Comparison of ENCODE assay signal across 8 cellular contexts in the genomic region with DNA sequence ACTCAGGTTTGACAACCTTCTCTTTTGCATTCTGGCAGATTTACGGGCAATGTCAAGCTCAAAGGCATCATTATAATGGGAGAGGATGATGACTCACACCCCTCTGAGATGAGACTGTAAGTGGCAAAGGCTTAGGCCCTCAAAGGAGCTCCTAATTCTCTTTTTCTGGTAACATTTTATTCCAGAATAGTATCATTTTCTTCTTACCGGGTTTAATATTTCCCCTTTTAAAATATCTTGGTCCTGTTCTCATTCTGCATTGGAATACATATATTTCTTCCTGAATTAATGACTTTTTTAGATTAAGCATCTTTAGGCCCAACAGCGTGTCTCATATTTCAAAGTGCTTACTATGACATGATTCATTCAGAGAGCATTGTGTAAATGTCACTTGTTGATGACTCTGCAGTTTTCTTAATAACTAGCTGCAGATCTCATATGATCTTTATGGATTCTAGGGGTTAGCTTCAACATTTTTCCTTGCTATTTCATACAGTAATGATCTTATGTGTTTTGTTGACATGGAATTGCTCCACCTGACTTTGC. TPM values are rescaled to one million over a fixed set of nuclear protein-coding genes. Genes with fewer than 3 reads are reported as not detected.
DNase-seq lines count a peak whose midpoint lies in the region; ATAC-seq, FAIRE-seq and TF ChIP-seq lines count a peak whose summit lies in the region.

No MANE protein-coding gene starts in this region.

- H3K36me3 Mint-ChIP-seq in Caco-2 (ENCODE audit: insufficient read depth, unreplicated experiment): peaks cover 9% of the 10 kb centered on the region
- H3K36me3 Mint-ChIP-seq in natural killer cell treated with Interleukin-12 subunit alpha and Interleukin-12 subunit beta and Interleukin-15 and Interleukin-18, amount 100 ng/mL, for 72 hours: peaks cover 4% of the 10 kb centered on the region

- FAIRE-seq in K562 (lab: Jason Lieb, UNC): no peak

- no peaks in the 10 kb centered on the region for H3K27me3 Mint-ChIP-seq in Caco-2 (ENCODE audit: insufficient read depth, unreplicated experiment)
- no peaks in the 10 kb centered on the region for H3K27me3 Mint-ChIP-seq in natural killer cell treated with Interleukin-12 subunit alpha and Interleukin-12 subunit beta and Interleukin-15 and Interleukin-18, amount 100 ng/mL, for 72 hours

- H4K20me1 ChIP-seq in Loucy (ENCODE audit: insufficient read depth, low read length, poor library complexity, severe bottlenecking) (peaks cover 24% of the 10 kb centered on the region), K562 (replicated peaks; ENCODE audit: control insufficient read depth, insufficient read depth, low read length) (0 out of 2 replicates have a peak, but pooled peaks cover 8% of the 10 kb centered on the region)

- peak overlapping the region; percentile 85 for H3K4me3 Mint-ChIP-seq in Caco-2 (ENCODE audit: unreplicated experiment)
- peak overlapping the region; percentile 88 for H3K4me3 Mint-ChIP-seq in natural killer cell treated with Interleukin-12 subunit alpha and Interleukin-12 subunit beta and Interleukin-15 and Interleukin-18, amount 100 ng/mL, for 72 hours

- no peaks in the 10 kb centered on the region for H3F3A ChIP-seq in Loucy (ENCODE audit: low read depth)

- no peak for TF ChIP-seq RAD21 in K562 (CRISPR knock-in tag; conservative IDR thresholded peaks at IDR 0.05 in 1 of 2, IDR thresholded peaks at IDR 0.05 in 1 of 2)

- in situ Hi-C loops in K562 (cut with MboI): no loop called here

- no peaks in the 10 kb centered on the region for H3K9me2 ChIP-seq in Loucy (replicated peaks; ENCODE audit: low read depth, low read length)

- peak overlapping the region; percentile 97 for H3K27ac ChIP-seq in K562 (ENCODE audit: extremely low read depth, low read depth, low read length)
- no peak overlapping the region for H3K27ac ChIP-seq in esophagus muscularis mucosa (replicated peaks in 1 of 4)

- H3K4me1 ChIP-seq in Caco-2 (peaks cover 5% of the 10 kb centered on the region; the same call in 1 of the 2 replicates), Loucy (ENCODE audit: insufficient read depth, low read length, poor library complexity, severe bottlenecking) (peaks cover 11% of the 10 kb centered on the region), K562 (replicated peaks in 1 of 2; ENCODE audit: control insufficient read depth in 2 of 2, insufficient read depth in 2 of 2, low read length in 2 of 2) (peaks cover 7 to 28% of the 10 kb centered on the region in 2 experiments; a peak in 3 of 5 replicates), esophagus muscularis mucosa (peaks cover 16 to 43% (median 30%) of the 10 kb centered on the region in 4 donors)

- no peak overlapping the region for H3K27ac Mint-ChIP-seq in Caco-2 (ENCODE audit: unreplicated experiment)
- H3K27ac Mint-ChIP-seq in natural killer cell treated with Interleukin-12 subunit alpha and Interleukin-12 subunit beta and Interleukin-15 and Interleukin-18, amount 100 ng/mL, for 72 hours: peak overlapping the region; percentile 74 to 80

- intact Hi-C loops in Caco-2 (cut with micrococcal nuclease; ENCODE audit: unreplicated experiment) (loop anchor here (5.0 kb wide), 1 partner anchor 87 kb away; the partner anchor contains the start of gene FUCA1), K562 (cut with micrococcal nuclease) (no loop called here), esophagus muscularis mucosa (cut with DNase I) (loop anchor here (5.0 kb wide), 1 partner anchor 87 kb away; the partner anchor contains the start of gene FUCA1)

- no peaks in the 10 kb centered on the region for H3K36me3 ChIP-seq in Caco-2 (ENCODE audit: control insufficient read depth, insufficient read depth, low read length)
- H3K36me3 ChIP-seq in Loucy (ENCODE audit: insufficient read depth, low read length): peaks cover 6% of the 10 kb centered on the region; the same call in 1 of the 2 replicates
- peaks cover 51% of the 10 kb centered on the region for H3K36me3 ChIP-seq in K562 (ENCODE audit: control insufficient read depth, insufficient read depth, low read length)
- H3K36me3 ChIP-seq in esophagus muscularis mucosa: peaks cover 4 to 53% (median 37%) of the 10 kb centered on the region in 4 donors

- H3K9me3 Mint-ChIP-seq in Caco-2 (ENCODE audit: unreplicated experiment): no peaks in the 10 kb centered on the region
- H3K9me3 Mint-ChIP-seq in natural killer cell treated with Interleukin-12 subunit alpha and Interleukin-12 subunit beta and Interleukin-15 and Interleukin-18, amount 100 ng/mL, for 72 hours: no peaks in the 10 kb centered on the region

- no peak overlapping the region for H2AFZ ChIP-seq in Loucy (ENCODE audit: low read length)
- H2AFZ ChIP-seq in K562 (ENCODE audit: low read depth, low read length): no peak overlapping the region

- H3K79me2 ChIP-seq in Loucy (ENCODE audit: insufficient read depth, low read length) (peaks cover 56% of the 10 kb centered on the region), K562 (ENCODE audit: control insufficient read depth, insufficient read depth, low read length) (peaks cover 85% of the 10 kb centered on the region)

- TF ChIP-seq EP300 in K562 (IDR thresholded peaks at IDR 0.05; ENCODE audit: low read length): peak; percentile 41; the same call in 1 of the 2 replicates
- no peak for TF ChIP-seq EP300 in esophagus muscularis mucosa (IDR thresholded peaks at IDR 0.05)

- CTCF ChIA-PET in Caco-2 (lab: Charles Lee): no interaction called here
- CTCF ChIA-PET in K562 (lab: Yijun Ruan, JAX; ENCODE audit: low intra/inter-chr PET ratio): no interaction called here

- peak overlapping the region; percentile 90 for H3K4me2 ChIP-seq in Loucy (ENCODE audit: low read depth, low read length, poor library complexity, severe bottlenecking)
- peak overlapping the region; percentile 100 for H3K4me2 ChIP-seq in K562 (ENCODE audit: insufficient read depth, low read length)

- peaks cover 6% of the 10 kb centered on the region for H3K4me1 Mint-ChIP-seq in Caco-2 (ENCODE audit: low read depth, unreplicated experiment)
- peaks cover 15 to 20% of the 10 kb centered on the region in 2 donors for H3K4me1 Mint-ChIP-seq in natural killer cell treated with Interleukin-12 subunit alpha and Interleukin-12 subunit beta and Interleukin-15 and Interleukin-18, amount 100 ng/mL, for 72 hours (ENCODE audit: low read depth in 2 of 2)

- DNase-seq in Caco-2 (no peak), K562 (ENCODE audit: extremely low read depth in 1 of 4, low spot score in 3 of 4) (peak in 2 of 4 experiments; percentile 59 to 64), NCI-H1930 (lab: John Stamatoyannopoulos, UW) (no peak), HuH-7 (ENCODE audit: low spot score) (no peak), esophagus muscularis mucosa (ENCODE audit: extremely low spot score) (no peak)
- no peak for DNase-seq in natural killer cell treated with Interleukin-12 subunit alpha and Interleukin-12 subunit beta and Interleukin-15 and Interleukin-18, amount 100 ng/mL, for 72 hours (ENCODE audit: low spot score)

- H3K27me3 ChIP-seq in Caco-2 (replicated peaks; ENCODE audit: control insufficient read depth, insufficient read depth, low read length): no peaks in the 10 kb centered on the region
- H3K27me3 ChIP-seq in Loucy (ENCODE audit: insufficient read depth, low read length, poor library complexity, severe bottlenecking): no peaks in the 10 kb centered on the region
- H3K27me3 ChIP-seq in K562 (ENCODE audit: control insufficient read depth in 2 of 2, insufficient read depth in 2 of 2, low read length in 2 of 2): no peaks in the 10 kb centered on the region
- H3K27me3 ChIP-seq in esophagus muscularis mucosa: no peaks in the 10 kb centered on the region

- no peaks in the 10 kb centered on the region for H3K9me1 ChIP-seq in K562 (ENCODE audit: control insufficient read depth, insufficient read depth, low read length)

- ATAC-seq in K562: no peak
- no peak for ATAC-seq in natural killer cell treated with Interleukin-12 subunit alpha and Interleukin-12 subunit beta and Interleukin-15 and Interleukin-18, amount 100 ng/mL, for 72 hours
- ATAC-seq in HG02642 (IDR thresholded peaks at IDR 0.05; ENCODE audit: poor library complexity, unreplicated experiment): no peak

- H3K9me3 ChIP-seq in Caco-2 (no peaks in the 10 kb centered on the region), Loucy (ENCODE audit: insufficient read depth, low read depth, low read length) (no peaks in the 10 kb centered on the region), K562 (replicated peaks; ENCODE audit: control insufficient read depth, insufficient read depth, low read depth, low read length) (no peaks in the 10 kb centered on the region), esophagus muscularis mucosa (no peaks in the 10 kb centered on the region)

- H3K9ac ChIP-seq in Loucy (ENCODE audit: low read depth, low read length, poor library complexity, severe bottlenecking): peak overlapping the region; percentile 89
- peak overlapping the region in 1 of 2 experiments; percentile 89; a peak in 2 of 4 replicates for H3K9ac ChIP-seq in K562 (ENCODE audit: insufficient read depth in 1 of 2, low read depth in 2 of 2, low read length in 2 of 2)

- BruUV-seq in Caco-2 (replicated peaks; lab: Mats Ljungman, UMichigan) (no TSS peak), K562 (replicated peaks; lab: Mats Ljungman, UMichigan) (no TSS peak)

- 5% methylated on average over 3 of the region's 3 CpGs for WGBS in K562 (ENCODE audit: insufficient coverage, low coverage, missing lambda C conversion rate)
- WGBS in esophagus muscularis mucosa: 58% methylated on average over 3 of the region's 3 CpGs

- TF ChIP-seq POLR2A in K562 (conservative IDR thresholded peaks at IDR 0.05): no peak
- no peak for TF ChIP-seq POLR2A in esophagus muscularis mucosa (IDR thresholded peaks at IDR 0.05; ENCODE audit: low read depth)

- H3K4me3 ChIP-seq in Caco-2 (ENCODE audit: low read depth, low read length) (no peak overlapping the region), Loucy (ENCODE audit: low read length, poor library complexity, severe bottlenecking) (peak overlapping the region; percentile 100), K562 (peak overlapping the region; percentile 78; the same call in 1 of the 2 replicates), esophagus muscularis mucosa (no peak overlapping the region)

- TF ChIP-seq CTCF in Caco-2 (IDR thresholded peaks at IDR 0.05; ENCODE audit: insufficient read depth in 1 of 2, low read depth in 1 of 2, low read length in 1 of 2, severe bottlenecking in 1 of 2, unreplicated experiment in 1 of 2): no peak
- no peak for TF ChIP-seq CTCF in Loucy (conservative IDR thresholded peaks at IDR 0.05; ENCODE audit: low read length)
- no peak for TF ChIP-seq CTCF in K562 (IDR thresholded peaks at IDR 0.05 in 2 of 3, conservative IDR thresholded peaks at IDR 0.05 in 1 of 3; ENCODE audit: insufficient read depth in 2 of 3, low read depth in 1 of 3, low read length in 3 of 3)
- TF ChIP-seq CTCF in esophagus muscularis mucosa (IDR thresholded peaks at IDR 0.05): no peak

- POLR2A ChIA-PET in Caco-2 (lab: Charles Lee) (no interaction called here), K562 (lab: Yijun Ruan, JAX) (interaction anchor here (0.7 to 7.8 kb wide), 13 partner anchors 9 to 201 kb away, joined by 3 to 197 read pairs (median 4); partner anchors contain the start of genes LYPLA2 and SRSF10)

RNA-seq across cellular contexts. Expression of gene PITHD1, which starts 1.7 kb away (rescaled TPM):
- total RNA-seq in Caco-2 (2022): 44.7 and 47.8 TPM in 2 replicates
- 96.3 and 113 TPM in 2 replicates for total RNA-seq in K562 (2011; cell fraction: chromatin; rRNA removed; ENCODE audit: low replicate concordance)
- 53.2 and 60.7 TPM in 2 replicates for total RNA-seq in K562 (2011; cell fraction: nucleolus; rRNA removed)
- 112 and 144 TPM in 2 replicates for total RNA-seq in K562 (2011; cell fraction: nucleoplasm; rRNA removed)
- 149 and 175 TPM in 2 replicates for total RNA-seq in K562 (2014; rRNA removed)
- 172 and 175 TPM in 2 replicates for total RNA-seq in K562 (2014; rRNA removed; fragmentation: Illumina TruSeq; extraction: Trizol)
- total RNA-seq in K562 (2015; rRNA removed; fragmentation: Illumina TruSeq; extraction: Trizol): 144 and 151 TPM in 2 replicates
- 126 and 141 TPM in 2 replicates for total RNA-seq in K562 (2021)
- 159 and 167 TPM in 2 replicates for polyA plus RNA-seq in K562 (2011; rRNA removed)
- polyA plus RNA-seq in K562 (2011; cell fraction: cytosol; rRNA removed): 81.9 and 157 TPM in 2 replicates
- 74.8 and 105 TPM in 2 replicates for polyA plus RNA-seq in K562 (2011; cell fraction: nucleus; rRNA removed)
- polyA plus RNA-seq in K562 (2012): 80.0 and 120 TPM in 2 replicates
- 133 and 138 TPM in 2 replicates for polyA plus RNA-seq in K562 (2014; fragmentation: Illumina TruSeq; extraction: Trizol)
- polyA plus RNA-seq in K562 (2014; fragmentation: Nextera tagmentation; extraction: Ambion mirVana): 10 to 100 TPM; 46.5 to 51.7 TPM
- 159 and 175 TPM in 2 replicates for polyA plus RNA-seq in K562 (2014; rRNA removed)
- 59.4 and 74.4 TPM in 2 replicates for polyA minus RNA-seq in K562 (2011; rRNA and poly(A)+ RNA removed)
- polyA minus RNA-seq in K562 (2011; cell fraction: cytosol; rRNA and poly(A)+ RNA removed): 29.4 and 34.5 TPM in 2 replicates
- 17.0 and 32.8 TPM in 2 replicates for polyA minus RNA-seq in K562 (2011; cell fraction: nucleus; rRNA and poly(A)+ RNA removed)
- total RNA-seq in natural killer cell treated with Interleukin-12 subunit alpha and Interleukin-12 subunit beta and Interleukin-15 and Interleukin-18, amount 100 ng/mL, for 72 hours: 10 to 100 TPM; 68.6 to 77.7 TPM
- 10 to 100 TPM; 43.6 to 66.6 (median 56.0) TPM for total RNA-seq in esophagus muscularis mucosa

RNA-seq across cellular contexts. Expression of gene LYPLA2, which starts 11.0 kb away (rescaled TPM):
- 52.5 and 63.1 TPM in 2 replicates for total RNA-seq in Caco-2 (2022)
- total RNA-seq in K562 (2011; cell fraction: chromatin; rRNA removed; ENCODE audit: low replicate concordance): 27.3 and 126 TPM in 2 replicates
- total RNA-seq in K562 (2011; cell fraction: nucleolus; rRNA removed): 89.4 and 103 TPM in 2 replicates
- total RNA-seq in K562 (2011; cell fraction: nucleoplasm; rRNA removed): 56.7 and 62.0 TPM in 2 replicates
- 126 and 144 TPM in 2 replicates for total RNA-seq in K562 (2014; rRNA removed)
- total RNA-seq in K562 (2014; rRNA removed; fragmentation: Illumina TruSeq; extraction: Trizol): 17.4 and 25.8 TPM in 2 replicates
- 56.5 and 58.4 TPM in 2 replicates for total RNA-seq in K562 (2015; rRNA removed; fragmentation: Illumina TruSeq; extraction: Trizol)
- 108 and 109 TPM in 2 replicates for total RNA-seq in K562 (2021)
- 60.1 and 72.7 TPM in 2 replicates for polyA plus RNA-seq in K562 (2011; rRNA removed)
- 89.6 and 223 TPM in 2 replicates for polyA plus RNA-seq in K562 (2011; cell fraction: cytosol; rRNA removed)
- 141 and 217 TPM in 2 replicates for polyA plus RNA-seq in K562 (2011; cell fraction: nucleus; rRNA removed)
- 97.6 and 103 TPM in 2 replicates for polyA plus RNA-seq in K562 (2012)
- 90.2 and 141 TPM in 2 replicates for polyA plus RNA-seq in K562 (2014; fragmentation: Illumina TruSeq; extraction: Trizol)
- 1 to 10 TPM; 3.9 to 9.9 TPM for polyA plus RNA-seq in K562 (2014; fragmentation: Nextera tagmentation; extraction: Ambion mirVana)
- 127 and 128 TPM in 2 replicates for polyA plus RNA-seq in K562 (2014; rRNA removed)
- polyA minus RNA-seq in K562 (2011; rRNA and poly(A)+ RNA removed): 21.3 and 39.9 TPM in 2 replicates
- 64.0 and 69.4 TPM in 2 replicates for polyA minus RNA-seq in K562 (2011; cell fraction: cytosol; rRNA and poly(A)+ RNA removed)
- polyA minus RNA-seq in K562 (2011; cell fraction: nucleus; rRNA and poly(A)+ RNA removed): 25.7 and 26.4 TPM in 2 replicates
- 100 to 1,000 TPM; 117 to 120 TPM for total RNA-seq in natural killer cell treated with Interleukin-12 subunit alpha and Interleukin-12 subunit beta and Interleukin-15 and Interleukin-18, amount 100 ng/mL, for 72 hours
- total RNA-seq in esophagus muscularis mucosa: 10 to 100 TPM; 32.8 to 51.4 (median 40.8) TPM

RNA-seq across cellular contexts. Expression of gene GALE, which starts 20.7 kb away (rescaled TPM):
- total RNA-seq in Caco-2 (2022): 51.6 and 57.1 TPM in 2 replicates
- 48.0 and 134 TPM in 2 replicates for total RNA-seq in K562 (2011; cell fraction: chromatin; rRNA removed; ENCODE audit: low replicate concordance)
- 107 and 108 TPM in 2 replicates for total RNA-seq in K562 (2011; cell fraction: nucleolus; rRNA removed)
- 54.4 and 66.4 TPM in 2 replicates for total RNA-seq in K562 (2011; cell fraction: nucleoplasm; rRNA removed)
- total RNA-seq in K562 (2014; rRNA removed): 130 and 133 TPM in 2 replicates
- 36.8 and 48.3 TPM in 2 replicates for total RNA-seq in K562 (2014; rRNA removed; fragmentation: Illumina TruSeq; extraction: Trizol)
- total RNA-seq in K562 (2015; rRNA removed; fragmentation: Illumina TruSeq; extraction: Trizol): 86.2 and 91.3 TPM in 2 replicates
- 108 and 112 TPM in 2 replicates for total RNA-seq in K562 (2021)
- 88.3 and 104 TPM in 2 replicates for polyA plus RNA-seq in K562 (2011; rRNA removed)
- 132 and 175 TPM in 2 replicates for polyA plus RNA-seq in K562 (2011; cell fraction: cytosol; rRNA removed)
- 105 and 111 TPM in 2 replicates for polyA plus RNA-seq in K562 (2011; cell fraction: nucleus; rRNA removed)
- polyA plus RNA-seq in K562 (2012): 89.3 and 129 TPM in 2 replicates
- 96.6 and 108 TPM in 2 replicates for polyA plus RNA-seq in K562 (2014; fragmentation: Illumina TruSeq; extraction: Trizol)
- polyA plus RNA-seq in K562 (2014; fragmentation: Nextera tagmentation; extraction: Ambion mirVana): 10 to 100 TPM in 1 of 2 experiments, 1 to 10 TPM in 1; 8.4 to 48.4 TPM
- 125 and 139 TPM in 2 replicates for polyA plus RNA-seq in K562 (2014; rRNA removed)
- polyA minus RNA-seq in K562 (2011; rRNA and poly(A)+ RNA removed): 33.6 and 40.5 TPM in 2 replicates
- 29.0 and 36.3 TPM in 2 replicates for polyA minus RNA-seq in K562 (2011; cell fraction: cytosol; rRNA and poly(A)+ RNA removed)
- polyA minus RNA-seq in K562 (2011; cell fraction: nucleus; rRNA and poly(A)+ RNA removed): 28.5 and 41.0 TPM in 2 replicates
- 10 to 100 TPM; 54.3 to 68.1 TPM for total RNA-seq in natural killer cell treated with Interleukin-12 subunit alpha and Interleukin-12 subunit beta and Interleukin-15 and Interleukin-18, amount 100 ng/mL, for 72 hours
- 10 to 100 TPM in 3 of 4 donors, 1 to 10 TPM in 1; 7.1 to 13.6 (median 12.8) TPM for total RNA-seq in esophagus muscularis mucosa

RNA-seq across cellular contexts. Expression of gene ELOA, which starts 36.6 kb away (rescaled TPM):
- 29.4 and 31.3 TPM in 2 replicates for total RNA-seq in Caco-2 (2022)
- total RNA-seq in K562 (2011; cell fraction: chromatin; rRNA removed; ENCODE audit: low replicate concordance): 40.0 and 60.8 TPM in 2 replicates
- total RNA-seq in K562 (2011; cell fraction: nucleolus; rRNA removed): 22.4 and 23.7 TPM in 2 replicates
- 31.1 and 33.1 TPM in 2 replicates for total RNA-seq in K562 (2011; cell fraction: nucleoplasm; rRNA removed)
- 61.3 and 70.8 TPM in 2 replicates for total RNA-seq in K562 (2014; rRNA removed)
- total RNA-seq in K562 (2014; rRNA removed; fragmentation: Illumina TruSeq; extraction: Trizol): 74.1 and 75.8 TPM in 2 replicates
- total RNA-seq in K562 (2015; rRNA removed; fragmentation: Illumina TruSeq; extraction: Trizol): 77.6 and 80.0 TPM in 2 replicates
- 66.6 and 70.8 TPM in 2 replicates for total RNA-seq in K562 (2021)
- 29.7 and 33.3 TPM in 2 replicates for polyA plus RNA-seq in K562 (2011; rRNA removed)
- polyA plus RNA-seq in K562 (2011; cell fraction: cytosol; rRNA removed): 13.9 and 14.8 TPM in 2 replicates
- polyA plus RNA-seq in K562 (2011; cell fraction: nucleus; rRNA removed): 24.7 and 25.8 TPM in 2 replicates
- 28.7 and 53.0 TPM in 2 replicates for polyA plus RNA-seq in K562 (2012)
- 80.6 and 98.6 TPM in 2 replicates for polyA plus RNA-seq in K562 (2014; fragmentation: Illumina TruSeq; extraction: Trizol)
- polyA plus RNA-seq in K562 (2014; fragmentation: Nextera tagmentation; extraction: Ambion mirVana): 10 to 100 TPM; 31.9 to 53.6 TPM
- polyA plus RNA-seq in K562 (2014; rRNA removed): 44.4 and 48.7 TPM in 2 replicates
- polyA minus RNA-seq in K562 (2011; rRNA and poly(A)+ RNA removed): 35.1 and 35.7 TPM in 2 replicates
- polyA minus RNA-seq in K562 (2011; cell fraction: cytosol; rRNA and poly(A)+ RNA removed): 25.7 and 34.4 TPM in 2 replicates
- 10.5 and 19.7 TPM in 2 replicates for polyA minus RNA-seq in K562 (2011; cell fraction: nucleus; rRNA and poly(A)+ RNA removed)
- 10 to 100 TPM; 74.7 to 84.5 TPM for total RNA-seq in natural killer cell treated with Interleukin-12 subunit alpha and Interleukin-12 subunit beta and Interleukin-15 and Interleukin-18, amount 100 ng/mL, for 72 hours
- 10 to 100 TPM; 35.7 to 45.4 (median 39.1) TPM for total RNA-seq in esophagus muscularis mucosa

RNA-seq across cellular contexts. Expression of gene HMGCL, which starts 45.3 kb away (rescaled TPM):
- total RNA-seq in Caco-2 (2022) (18.3 and 19.4 TPM in 2 replicates), K562 (2014; rRNA removed) (24.2 TPM in 2 replicates), K562 (2014; rRNA removed; fragmentation: Illumina TruSeq; extraction: Trizol) (14.7 and 18.8 TPM in 2 replicates), K562 (2015; rRNA removed; fragmentation: Illumina TruSeq; extraction: Trizol) (15.5 and 18.0 TPM in 2 replicates), K562 (2021) (19.5 and 20.3 TPM in 2 replicates), esophagus muscularis mucosa (10 to 100 TPM; 25.5 to 50.0 (median 43.9) TPM)
- 44.6 and 54.9 TPM in 2 replicates for total RNA-seq in K562 (2011; cell fraction: chromatin; rRNA removed; ENCODE audit: low replicate concordance)
- total RNA-seq in K562 (2011; cell fraction: nucleolus; rRNA removed): 33.6 and 36.7 TPM in 2 replicates
- total RNA-seq in K562 (2011; cell fraction: nucleoplasm; rRNA removed): 43.8 and 70.2 TPM in 2 replicates
- polyA plus RNA-seq in K562 (2011; rRNA removed) (37.8 and 43.1 TPM in 2 replicates), K562 (2014; fragmentation: Illumina TruSeq; extraction: Trizol) (22.6 and 23.9 TPM in 2 replicates), K562 (2014; fragmentation: Nextera tagmentation; extraction: Ambion mirVana) (10 to 100 TPM; 73.0 to 82.2 TPM), K562 (2014; rRNA removed) (23.2 and 24.6 TPM in 2 replicates)
- polyA plus RNA-seq in K562 (2011; cell fraction: cytosol; rRNA removed): 29.4 and 39.5 TPM in 2 replicates
- 22.1 and 29.0 TPM in 2 replicates for polyA plus RNA-seq in K562 (2011; cell fraction: nucleus; rRNA removed)
- 21.8 and 49.2 TPM in 2 replicates for polyA plus RNA-seq in K562 (2012)
- polyA minus RNA-seq in K562 (2011; rRNA and poly(A)+ RNA removed): 26.6 and 26.7 TPM in 2 replicates
- polyA minus RNA-seq in K562 (2011; cell fraction: cytosol; rRNA and poly(A)+ RNA removed): 9.7 and 10.6 TPM in 2 replicates
- polyA minus RNA-seq in K562 (2011; cell fraction: nucleus; rRNA and poly(A)+ RNA removed): 8.5 and 13.7 TPM in 2 replicates
- 10 to 100 TPM; 26.1 to 29.1 TPM for total RNA-seq in natural killer cell treated with Interleukin-12 subunit alpha and Interleukin-12 subunit beta and Interleukin-15 and Interleukin-18, amount 100 ng/mL, for 72 hours

Comparison
In these comparisons a context has a peak if more than half of its experiments do, and no peak if none do; other contexts are left out.
1. H3K4me3 ChIP-seq: peak in Loucy (single experiment) and K562 (single experiment); none in Caco-2 (single experiment) and esophagus muscularis mucosa (0 of 4).